ENCODE assay signal across 18 cellular contexts in the genomic region with DNA sequence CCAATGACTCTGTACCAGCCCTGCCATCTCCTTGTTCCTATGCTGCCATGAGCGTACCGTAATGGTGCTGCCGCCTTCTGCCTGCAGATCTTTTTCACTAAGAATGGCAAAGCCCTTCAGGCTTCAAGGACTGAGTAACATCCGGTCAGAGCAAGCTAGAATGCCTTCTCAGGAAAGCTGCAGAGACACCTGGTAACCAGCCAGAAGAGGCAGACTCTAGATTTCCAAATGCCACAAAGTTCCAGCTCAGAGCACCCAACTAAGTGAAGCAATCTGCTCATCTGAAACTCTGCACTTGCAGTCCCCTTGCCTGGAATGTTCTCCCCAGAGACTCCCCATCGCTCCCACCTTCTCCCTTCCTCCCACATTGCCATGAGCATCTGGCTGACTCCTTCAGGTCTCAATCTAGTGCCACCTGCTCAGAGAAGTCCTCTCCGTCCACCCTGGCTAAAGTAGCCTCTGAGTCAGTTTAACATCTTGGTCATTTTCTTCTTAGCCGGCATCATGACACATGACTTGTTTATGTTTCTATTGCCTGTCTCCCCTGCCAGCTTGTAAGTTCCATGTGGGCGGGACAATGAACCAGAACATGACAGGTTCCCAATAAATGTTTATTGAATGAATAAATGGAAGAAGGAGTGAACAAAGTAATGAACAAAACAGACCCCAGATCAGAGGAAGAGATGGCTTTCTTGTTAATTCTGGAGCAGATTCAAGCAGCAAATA. TPM values are rescaled to one million over a fixed set of nuclear protein-coding genes. Genes with fewer than 3 reads are reported as not detected.
A peak's percentile ranks its signal among the peaks of the same experiment; 100 is the strongest.
DNase-seq lines count a peak whose midpoint lies in the region; ATAC-seq and TF ChIP-seq lines count a peak whose summit lies in the region.
"Had no signal": no experiment of that assay in that cellular context is flagged by ENCODE, and none has a peak within 500 bp of the region (broad histone marks: within the 10 kb centered on the region; RNA-seq: fewer than 3 reads in every experiment).

No MANE protein-coding gene starts in this region.

- H3K4me1 ChIP-seq in ACC112 (ENCODE audit: control insufficient read depth, insufficient read depth, low read length, unreplicated experiment): peaks cover 23% of the 10 kb centered on the region
- H3K4me1 ChIP-seq in right cardiac atrium (ENCODE audit: control insufficient read depth, insufficient read depth, low read length): peaks cover 3% of the 10 kb centered on the region
- H3K4me1 ChIP-seq: BE2C had no signal

- H3K9me3 Mint-ChIP-seq in activated CD4-positive, alpha-beta memory T cell treated with anti-CD3 and anti-CD28 coated beads, Interleukin-2, amount 10 ng/mL, durations not matched to agents 7 days and 5 days: no peaks in the 10 kb centered on the region
- H3K9me3 Mint-ChIP-seq: endodermal cell; stimulated activated memory B cell treated with anti-CD40 and anti-IgM and Interleukin-4, amounts not matched to agents 10 μg/mL and 1 μg/mL and 100 μg/mL, for 72 hours had no signal

- H3K36me3 Mint-ChIP-seq in activated CD4-positive, alpha-beta memory T cell treated with anti-CD3 and anti-CD28 coated beads, Interleukin-2, amount 10 ng/mL, durations not matched to agents 7 days and 5 days (ENCODE audit: low read depth): peaks cover 8% of the 10 kb centered on the region
- H3K36me3 Mint-ChIP-seq: stimulated activated memory B cell treated with anti-CD40 and anti-IgM and Interleukin-4, amounts not matched to agents 10 μg/mL and 1 μg/mL and 100 μg/mL, for 72 hours had no signal

- H3K4me3 ChIP-seq in ACC112 (ENCODE audit: low read depth, low read length) (no peak overlapping the region), right cardiac atrium (ENCODE audit: low read length) (no peak overlapping the region)

- CTCF ChIA-PET in activated CD4-positive, alpha-beta memory T cell treated with anti-CD3 and anti-CD28 coated beads, Interleukin-2, amount 10 ng/mL, durations not matched to agents 7 days and 5 days (lab: Charles Lee): interaction anchor here (1.2 kb wide), 1 partner anchor 126 kb away, joined by 4 read pairs; no protein-coding TSS in a partner anchor

- no peaks in the 10 kb centered on the region for H3K79me2 ChIP-seq in ACC112 (ENCODE audit: control insufficient read depth, insufficient read depth, low read length, unreplicated experiment)

- no peaks in the 10 kb centered on the region for H3K27me3 ChIP-seq in ACC112 (ENCODE audit: insufficient read depth, low read length)
- H3K27me3 ChIP-seq in right cardiac atrium (ENCODE audit: control insufficient read depth, insufficient read depth): no peaks in the 10 kb centered on the region

- H3K36me3 ChIP-seq in ACC112 (ENCODE audit: insufficient read depth, low read length): no peaks in the 10 kb centered on the region
- H3K36me3 ChIP-seq: BE2C had no signal

- H3K27ac ChIP-seq in ACC112 (ENCODE audit: low read depth, low read length): peak overlapping the region; percentile 43; the same call in 1 of the 2 replicates
- no peak overlapping the region for H3K27ac ChIP-seq in right cardiac atrium (ENCODE audit: low read length)

- no peak overlapping the region for H2AFZ ChIP-seq in ACC112 (ENCODE audit: low read length, unreplicated experiment)

- no peak for ATAC-seq in GM18505 (IDR thresholded peaks at IDR 0.05; ENCODE audit: unreplicated experiment)
- no peak for ATAC-seq in right cardiac atrium
- ATAC-seq: stimulated activated memory B cell treated with anti-CD40 and anti-IgM and Interleukin-4, amounts not matched to agents 10 μg/mL and 1 μg/mL and 100 μg/mL, for 72 hours had no signal

- no peaks in the 10 kb centered on the region for H3K9me3 ChIP-seq in right cardiac atrium (ENCODE audit: control insufficient read depth, low read length)
- H3K9me3 ChIP-seq: BE2C had no signal

- 74% methylated on average over 8 of the region's 8 CpGs for WGBS in right cardiac atrium

- peaks cover 64% of the 10 kb centered on the region for H3K4me1 Mint-ChIP-seq in activated CD4-positive, alpha-beta memory T cell treated with anti-CD3 and anti-CD28 coated beads, Interleukin-2, amount 10 ng/mL, durations not matched to agents 7 days and 5 days

- TF ChIP-seq POLR2A in GM18505 (IDR thresholded peaks at IDR 0.05; ENCODE audit: borderline replicate concordance, extremely low read depth, insufficient read depth, insufficient read length): no peak

- no peak overlapping the region for H3K27ac Mint-ChIP-seq in activated CD4-positive, alpha-beta memory T cell treated with anti-CD3 and anti-CD28 coated beads, Interleukin-2, amount 10 ng/mL, durations not matched to agents 7 days and 5 days
- H3K27ac Mint-ChIP-seq: endodermal cell; stimulated activated memory B cell treated with anti-CD40 and anti-IgM and Interleukin-4, amounts not matched to agents 10 μg/mL and 1 μg/mL and 100 μg/mL, for 72 hours had no signal

- POLR2A ChIA-PET in activated CD4-positive, alpha-beta memory T cell treated with anti-CD3 and anti-CD28 coated beads, Interleukin-2, amount 10 ng/mL, durations not matched to agents 7 days and 5 days (lab: Charles Lee): interaction anchor here (0.6 to 1.0 kb wide), 2 partner anchors 10 to 12 kb away, joined by 3 read pairs; no protein-coding TSS in a partner anchor

- DNase-seq in GM04503 (ENCODE audit: low read depth) (peak; percentile 47), RPMI7951 (ENCODE audit: low read depth) (peak; percentile 92), fibroblast of peridontal ligament (ENCODE audit: extremely low read depth) (peak; percentile 29), posterior cingulate gyrus (no peak), right cardiac atrium (no peak)
- no peak for DNase-seq in activated CD4-positive, alpha-beta memory T cell treated with anti-CD3 and anti-CD28 coated beads, Interleukin-2, amount 10 ng/mL, durations not matched to agents 7 days and 5 days
- DNase-seq: activated CD4-positive, CD25-positive, alpha-beta regulatory T cell; activated T-cell treated with anti-CD3 and anti-CD28 coated beads, Interleukin-2, amount 50 U/mL, for 1 hour; BE2C; endodermal cell; KG1; NCI-H1930 had no signal

- no peak overlapping the region for H3K4me3 Mint-ChIP-seq in activated CD4-positive, alpha-beta memory T cell treated with anti-CD3 and anti-CD28 coated beads, Interleukin-2, amount 10 ng/mL, durations not matched to agents 7 days and 5 days
- H3K4me3 Mint-ChIP-seq: endodermal cell; stimulated activated memory B cell treated with anti-CD40 and anti-IgM and Interleukin-4, amounts not matched to agents 10 μg/mL and 1 μg/mL and 100 μg/mL, for 72 hours had no signal

- H3K27me3 Mint-ChIP-seq in activated CD4-positive, alpha-beta memory T cell treated with anti-CD3 and anti-CD28 coated beads, Interleukin-2, amount 10 ng/mL, durations not matched to agents 7 days and 5 days: no peaks in the 10 kb centered on the region
- H3K27me3 Mint-ChIP-seq: stimulated activated memory B cell treated with anti-CD40 and anti-IgM and Interleukin-4, amounts not matched to agents 10 μg/mL and 1 μg/mL and 100 μg/mL, for 72 hours had no signal

- intact Hi-C loops in posterior cingulate gyrus (cut with DNase I) (no loop called here), right cardiac atrium (cut with DNase I) (loop anchor here in 2 of 4 donors (5.0 to 10.0 kb wide), 2 partner anchors 117 to 125 kb away; no protein-coding TSS in a partner anchor)

RNA-seq across cellular contexts. Expression of gene OCSTAMP, which starts 6.9 kb away (rescaled TPM):
- not detected in 2 replicates for total RNA-seq in RPMI7951 (2014; rRNA removed; shearing (Covaris generic))
- total RNA-seq in activated CD4-positive, alpha-beta memory T cell treated with anti-CD3 and anti-CD28 coated beads, Interleukin-2, amount 10 ng/mL, durations not matched to agents 7 days and 5 days: under 1 TPM in 1 of 2 experiments, not detected in 1; 0.15 TPM
- total RNA-seq in right cardiac atrium: not detected
- polyA plus RNA-seq in right cardiac atrium: not detected
- total RNA-seq: endodermal cell, G401, mesenteric fat pad, pulmonary artery endothelial cell had no signal

RNA-seq across cellular contexts. Expression of gene ZNF334, which starts 44.0 kb away (rescaled TPM):
- not detected in 2 replicates for total RNA-seq in RPMI7951 (2014; rRNA removed; shearing (Covaris generic))
- 1 to 10 TPM; 1.4 TPM for total RNA-seq in activated CD4-positive, alpha-beta memory T cell treated with anti-CD3 and anti-CD28 coated beads, Interleukin-2, amount 10 ng/mL, durations not matched to agents 7 days and 5 days
- 1 to 10 TPM; 1.1 to 3.2 (median 1.6) TPM for total RNA-seq in right cardiac atrium
- 1.1 TPM for polyA plus RNA-seq in right cardiac atrium
- total RNA-seq: G401 had no signal

Comparison
In these comparisons a context has a peak if more than half of its experiments do, and no peak if none do; other contexts are left out.
1. DNase-seq: peak in GM04503 (single experiment), RPMI7951 (single experiment) and fibroblast of peridontal ligament (single experiment); none in activated CD4-positive, alpha-beta memory T cell treated with anti-CD3 and anti-CD28 coated beads, Interleukin-2, amount 10 ng/mL, durations not matched to agents 7 days and 5 days (single experiment), posterior cingulate gyrus (0 of 10) and right cardiac atrium (0 of 3).